ENCODE assay signal across 8 cellular contexts in genomic region chr1:23958810-23959460, GRCh38. TPM values are rescaled to one million over a fixed set of nuclear protein-coding genes. Genes with fewer than 3 reads are reported as not detected.
DNase-seq lines count a peak whose midpoint lies in the region; ATAC-seq and TF ChIP-seq lines count a peak whose summit lies in the region.

No MANE protein-coding gene starts in this region.

- H3K4me3 ChIP-seq in OCI-LY1 (ENCODE audit: low read depth, low read length, poor library complexity, severe bottlenecking) (peak overlapping the region; percentile 89), epithelial cell of proximal tubule (ENCODE audit: low read depth, low read length) (peak overlapping the region; percentile 79), mucosa of stomach (ENCODE audit: low read length) (peak overlapping the region; percentile 100)

- H2AFZ ChIP-seq in OCI-LY1 (ENCODE audit: low read length), result no peak overlapping the region

- peaks cover 16% of the 10 kb centered on the region for H3K79me2 ChIP-seq in OCI-LY1 (ENCODE audit: insufficient read depth, low read length)

- no peaks in the 10 kb centered on the region for H3K9me3 ChIP-seq in OCI-LY1 (ENCODE audit: low read length)
- no peaks in the 10 kb centered on the region for H3K9me3 ChIP-seq in mucosa of stomach (ENCODE audit: control insufficient read depth, low read length)

- H3K9ac ChIP-seq in OCI-LY1 (ENCODE audit: low read length) (peak overlapping the region; percentile 97), mucosa of stomach (ENCODE audit: low read length) (peak overlapping the region; percentile 100)

- H3K4me1 ChIP-seq in OCI-LY1 (ENCODE audit: insufficient read depth, low read length, severe bottlenecking), result peaks cover 45% of the 10 kb centered on the region
- peaks cover 27% of the 10 kb centered on the region for H3K4me1 ChIP-seq in mucosa of stomach (ENCODE audit: control insufficient read depth, insufficient read depth, low read length)

- DNase-seq in DMS114 treated with DMSO at 0.1 percent for 48 hours (lab: John Stamatoyannopoulos, UW; ENCODE audit: unreplicated experiment) (peak; percentile 86), HuH-7 (ENCODE audit: low spot score) (peak; percentile 77), activated T-cell treated with anti-CD3 and anti-CD28 coated beads for 1 hour (ENCODE audit: low read depth) (peak; percentile 82), epithelial cell of proximal tubule (ENCODE audit: low read depth) (peak; percentile 60)
- DNase-seq in stimulated activated CD8-positive, alpha-beta memory T cell treated with anti-CD3 and anti-CD28 coated beads, Interleukin-7, amount 100 ng/mL, for 24 hours (ENCODE audit: low read depth), result peak; percentile 85

- ATAC-seq in GM21526 (IDR thresholded peaks at IDR 0.05; ENCODE audit: low FRiP score, unreplicated experiment), result peak; percentile 51

- peak overlapping the region; percentile 63 for H3K4me2 ChIP-seq in OCI-LY1 (ENCODE audit: low read length)

- H3K27ac ChIP-seq in OCI-LY1 (ENCODE audit: low read depth, low read length, poor library complexity, severe bottlenecking), result peak overlapping the region; percentile 89

- H3K27me3 ChIP-seq in OCI-LY1 (ENCODE audit: insufficient read depth, low read length) (no peaks in the 10 kb centered on the region), mucosa of stomach (ENCODE audit: control insufficient read depth, insufficient read depth, low read length) (no peaks in the 10 kb centered on the region)

- H3K9me2 ChIP-seq in OCI-LY1 (ENCODE audit: low read depth, low read length), result no peaks in the 10 kb centered on the region

- H4K20me1 ChIP-seq in OCI-LY1 (ENCODE audit: insufficient read depth, low read length), result no peaks in the 10 kb centered on the region

- TF ChIP-seq CTCF in OCI-LY1 (IDR thresholded peaks at IDR 0.05; ENCODE audit: low read length) (peak; percentile 38), epithelial cell of proximal tubule (conservative IDR thresholded peaks at IDR 0.05; ENCODE audit: low read depth, low read length) (peak; percentile 42)

- peaks cover 9% of the 10 kb centered on the region; the same call in 1 of the 2 replicates for H3F3A ChIP-seq in OCI-LY1 (ENCODE audit: insufficient read depth, low read length)

- H3K36me3 ChIP-seq in OCI-LY1 (ENCODE audit: insufficient read depth, low read length), result peaks cover 33% of the 10 kb centered on the region
- H3K36me3 ChIP-seq in mucosa of stomach (ENCODE audit: control insufficient read depth, insufficient read depth, low read length), result peaks cover 3% of the 10 kb centered on the region

RNA-seq across cellular contexts. Expression of gene PNRC2, which starts 0.7 kb away (rescaled TPM):
- total RNA-seq in epithelial cell of proximal tubule, result 92.1 and 100 TPM in 2 replicates

RNA-seq across cellular contexts. Expression of gene SRSF10, which starts 21.2 kb away (rescaled TPM):
- total RNA-seq in epithelial cell of proximal tubule, result 97.3 and 100 TPM in 2 replicates

RNA-seq across cellular contexts. Expression of gene CNR2, which starts 45.8 kb away (rescaled TPM):
- total RNA-seq in epithelial cell of proximal tubule, result not detected in 2 replicates

Comparison
In these comparisons a context has a peak if more than half of its experiments do, and no peak if none do; other contexts are left out.
1. Peak in every context shown above with its lines: DNase-seq, ATAC-seq, H3K4me3 ChIP-seq and H3K27ac ChIP-seq.